In genomic region chr1:117607471-117607870, GRCh38 we compare ENCODE assay signal across 8 cellular contexts. TPM values are rescaled to one million over a fixed set of nuclear protein-coding genes. Genes with fewer than 3 reads are reported as not detected.
DNase-seq lines count a peak whose midpoint lies in the region; ATAC-seq and TF ChIP-seq lines count a peak whose summit lies in the region.

No MANE protein-coding gene starts in this region.

- no peak overlapping the region for H3K4ac ChIP-seq in mesenchymal stem cell (ENCODE audit: low read depth in 1 of 2, low read length in 2 of 2)

- H3K9me3 ChIP-seq in right atrium auricular region (no peaks in the 10 kb centered on the region), mesenchymal stem cell (ENCODE audit: control insufficient read depth, low read length) (no peaks in the 10 kb centered on the region)

- no peak overlapping the region for H4K91ac ChIP-seq in mesenchymal stem cell (ENCODE audit: low read length)

- no peak for TF ChIP-seq CTCF in right atrium auricular region (IDR thresholded peaks at IDR 0.05)

- peaks cover 37% of the 10 kb centered on the region for H3K27me3 Mint-ChIP-seq in stimulated activated naive CD8-positive, alpha-beta T cell treated with anti-CD3 and anti-CD28 coated beads, Interleukin-15, amount 100 ng/mL, for 72 hours

- H2BK12ac ChIP-seq in mesenchymal stem cell (ENCODE audit: low read length in 2 of 2) = no peak overlapping the region

- H3K36me3 ChIP-seq in right atrium auricular region (no peaks in the 10 kb centered on the region), mesenchymal stem cell (ENCODE audit: control insufficient read depth in 1 of 2, insufficient read depth in 2 of 2, low read depth in 1 of 2, low read length in 2 of 2) (no peaks in the 10 kb centered on the region)

- H3K27ac ChIP-seq in right atrium auricular region (peak overlapping the region; percentile 84 to 89), mesenchymal stem cell (ENCODE audit: low read length, poor library complexity, severe bottlenecking) (no peak overlapping the region)

- no peaks in the 10 kb centered on the region for H3K27me3 ChIP-seq in right atrium auricular region
- peaks cover 29 to 40% of the 10 kb centered on the region in 2 experiments for H3K27me3 ChIP-seq in mesenchymal stem cell (ENCODE audit: control insufficient read depth in 1 of 2, insufficient read depth in 1 of 2, low read length in 2 of 2)

- peak overlapping the region in 1 of 2 donors; percentile 91 for H3K27ac Mint-ChIP-seq in stimulated activated naive CD8-positive, alpha-beta T cell treated with anti-CD3 and anti-CD28 coated beads, Interleukin-15, amount 100 ng/mL, for 72 hours

- no peak overlapping the region for H2AFZ ChIP-seq in mesenchymal stem cell (ENCODE audit: low read depth, low read length)

- H2BK15ac ChIP-seq in mesenchymal stem cell (ENCODE audit: low read depth, poor library complexity, severe bottlenecking) = no peak overlapping the region

- WGBS in mesenchymal stem cell = 38% methylated on average over 6 of the region's 6 CpGs

- peak overlapping the region; percentile 94 to 96 for H3K4me3 Mint-ChIP-seq in stimulated activated naive CD8-positive, alpha-beta T cell treated with anti-CD3 and anti-CD28 coated beads, Interleukin-15, amount 100 ng/mL, for 72 hours

- H3K14ac ChIP-seq in mesenchymal stem cell (ENCODE audit: low read length in 2 of 2) = no peak overlapping the region

- DNase-seq in right atrium auricular region (ENCODE audit: low spot score) (no peak), left ventricle myocardium superior (no peak), mesenchymal stem cell (peak; percentile 35), sciatic nerve (ENCODE audit: low spot score) (no peak)
- peak; percentile 54 to 63 for DNase-seq in activated T-cell treated with anti-CD3 and anti-CD28 coated beads, Interleukin-2, amount 50 U/mL, for 48 hours
- peak; percentile 28 to 66 for DNase-seq in stimulated activated naive CD8-positive, alpha-beta T cell treated with anti-CD3 and anti-CD28 coated beads, Interleukin-15, amount 100 ng/mL, for 72 hours
- DNase-seq in activated CD4-positive, CD25-positive, alpha-beta regulatory T cell treated with anti-CD3 and anti-CD28 coated beads, Interleukin-2, amount 50 U/mL, for 72 hours = no peak

- H3K23ac ChIP-seq in mesenchymal stem cell (ENCODE audit: low read length in 2 of 2) = no peak overlapping the region

- no peak overlapping the region for H3K4me2 ChIP-seq in mesenchymal stem cell (ENCODE audit: low read length, poor library complexity, severe bottlenecking)

- H2BK120ac ChIP-seq in mesenchymal stem cell (ENCODE audit: low read depth, low read length) = no peak overlapping the region

- no peaks in the 10 kb centered on the region for H3K79me1 ChIP-seq in mesenchymal stem cell (replicated peaks; ENCODE audit: low read length, poor library complexity, severe bottlenecking)

- H4K8ac ChIP-seq in mesenchymal stem cell (ENCODE audit: low read length) = peak overlapping the region; percentile 61

- peaks cover 44% of the 10 kb centered on the region for H3K4me1 Mint-ChIP-seq in stimulated activated naive CD8-positive, alpha-beta T cell treated with anti-CD3 and anti-CD28 coated beads, Interleukin-15, amount 100 ng/mL, for 72 hours

- H3K4me3 ChIP-seq in right atrium auricular region (peak overlapping the region; percentile 72 to 82), mesenchymal stem cell (ENCODE audit: insufficient read depth in 1 of 2, low read depth in 1 of 2, low read length in 2 of 2) (no peak overlapping the region)

- ATAC-seq in left ventricle myocardium superior = no peak
- peak; percentile 32 for ATAC-seq in stimulated activated naive CD8-positive, alpha-beta T cell treated with anti-CD3 and anti-CD28 coated beads, Interleukin-15, amount 100 ng/mL, for 72 hours
- ATAC-seq in HG02884 (IDR thresholded peaks at IDR 0.05; ENCODE audit: unreplicated experiment) = no peak
- no peak for ATAC-seq in sciatic nerve

- no peaks in the 10 kb centered on the region for H3K9me3 Mint-ChIP-seq in stimulated activated naive CD8-positive, alpha-beta T cell treated with anti-CD3 and anti-CD28 coated beads, Interleukin-15, amount 100 ng/mL, for 72 hours

- no peak overlapping the region for H2BK5ac ChIP-seq in mesenchymal stem cell (ENCODE audit: low read depth, low read length, poor library complexity, severe bottlenecking)

- no peak overlapping the region for H3K9ac ChIP-seq in mesenchymal stem cell (ENCODE audit: low read length)

- H2AK5ac ChIP-seq in mesenchymal stem cell (ENCODE audit: low read length, severe bottlenecking) = no peak overlapping the region

- H3K4me1 ChIP-seq in right atrium auricular region = peaks cover 0 to 57% of the 10 kb centered on the region in 2 donors
- H3K4me1 ChIP-seq in mesenchymal stem cell (ENCODE audit: control insufficient read depth, insufficient read depth, low read depth, low read length) = peaks cover 16% of the 10 kb centered on the region

- no peak overlapping the region for H3K18ac ChIP-seq in mesenchymal stem cell (ENCODE audit: low read depth in 1 of 2, low read length in 2 of 2)

- intact Hi-C loops in left ventricle myocardium superior (cut with micrococcal nuclease) (loop anchor here (5.0 kb wide), 1 partner anchor 75 kb away; no protein-coding TSS in a partner anchor), sciatic nerve (cut with DNase I) (no loop called here)

RNA-seq across cellular contexts. Expression of gene TENT5C, which starts 1.6 kb away (rescaled TPM):
- 10 to 100 TPM; 17.0 to 20.1 TPM for total RNA-seq in right atrium auricular region
- 16.7 TPM for total RNA-seq in left ventricle myocardium superior
- polyA plus RNA-seq in mesenchymal stem cell (2013, experiment 1 of 2) = 1.3 TPM
- 1.3 TPM for polyA plus RNA-seq in mesenchymal stem cell (2013, experiment 2 of 2)
- total RNA-seq in sciatic nerve = 37.0 TPM

Comparison
In these comparisons a context has a peak if more than half of its experiments do, and no peak if none do; other contexts are left out.
1. DNase-seq: peak in activated T-cell treated with anti-CD3 and anti-CD28 coated beads, Interleukin-2, amount 50 U/mL, for 48 hours (2 of 2), mesenchymal stem cell (single experiment) and stimulated activated naive CD8-positive, alpha-beta T cell treated with anti-CD3 and anti-CD28 coated beads, Interleukin-15, amount 100 ng/mL, for 72 hours (2 of 2); none in right atrium auricular region (single experiment), left ventricle myocardium superior (single experiment), sciatic nerve (single experiment) and activated CD4-positive, CD25-positive, alpha-beta regulatory T cell treated with anti-CD3 and anti-CD28 coated beads, Interleukin-2, amount 50 U/mL, for 72 hours (single experiment).
2. H3K4me3 ChIP-seq: peak in right atrium auricular region (2 of 2); none in mesenchymal stem cell (0 of 2).